In genomic region chr3:31065765-31066164, GRCh38 we compare ENCODE assay signal across 22 cellular contexts.
"Had no signal": no experiment of that assay in that cellular context is flagged by ENCODE, and none has a peak within 500 bp of the region (broad histone marks: within the 10 kb centered on the region; RNA-seq: fewer than 3 reads in every experiment).

No MANE protein-coding gene starts in this region.

- H3K4me3 Mint-ChIP-seq: activated CD4-positive, alpha-beta T cell treated with anti-CD3 and anti-CD28 coated beads, Interleukin-2, amount 10 ng/mL, durations not matched to agents 7 days and 5 days; activated CD8-positive, alpha-beta T cell treated with anti-CD3 and anti-CD28 coated beads for 36 hours; endodermal cell; immature natural killer cell; naive B cell; stimulated activated memory B cell treated with anti-CD40 and anti-IgM and Interleukin-4, amounts not matched to agents 10 μg/mL and 1 μg/mL and 100 μg/mL, for 72 hours had no signal

- H2AFZ ChIP-seq: hepatocyte had no signal

- H3K4me3 ChIP-seq: cardiac muscle cell, hepatocyte, lower lobe of right lung, right lobe of liver, thoracic aorta, upper lobe of left lung had no signal

- DNase-seq: activated CD4-positive, alpha-beta T cell treated with anti-CD3 and anti-CD28 coated beads, Interleukin-2, amount 10 ng/mL, durations not matched to agents 7 days and 5 days; activated CD4-positive, CD25-positive, alpha-beta regulatory T cell treated with anti-CD3 and anti-CD28 coated beads, Interleukin-2, amount 50 U/mL, for 72 hours; activated CD8-positive, alpha-beta T cell treated with anti-CD3 and anti-CD28 coated beads for 36 hours; activated gamma-delta T cell treated with Interleukin-2 at 50 U/mL for 16 hours; cortex of kidney; endodermal cell; foreskin melanocyte; glutamatergic neuron; immature natural killer cell; lower lobe of right lung; naive B cell; nucleus accumbens; right lobe of liver; small intestine; upper lobe of left lung; WERI-Rb-1 had no signal

- H3K36me3 ChIP-seq: cardiac muscle cell, lower lobe of right lung, right lobe of liver, thoracic aorta, upper lobe of left lung, WERI-Rb-1 had no signal

- H3K27me3 Mint-ChIP-seq: activated CD8-positive, alpha-beta T cell treated with anti-CD3 and anti-CD28 coated beads for 36 hours; naive B cell had no signal

- H3K27ac Mint-ChIP-seq: activated CD4-positive, alpha-beta T cell treated with anti-CD3 and anti-CD28 coated beads, Interleukin-2, amount 10 ng/mL, durations not matched to agents 7 days and 5 days; activated CD8-positive, alpha-beta T cell treated with anti-CD3 and anti-CD28 coated beads for 36 hours; activated naive CD4-positive, alpha-beta T cell treated with anti-CD3 and anti-CD28 coated beads, Interleukin-2, amount 50 U/mL, for 72 hours; endodermal cell; immature natural killer cell; naive B cell; stimulated activated memory B cell treated with anti-CD40 and anti-IgM and Interleukin-4, amounts not matched to agents 10 μg/mL and 1 μg/mL and 100 μg/mL, for 72 hours had no signal

- H3K79me2 ChIP-seq: hepatocyte had no signal

- H3K36me3 Mint-ChIP-seq: naive B cell; stimulated activated memory B cell treated with anti-CD40 and anti-IgM and Interleukin-4, amounts not matched to agents 10 μg/mL and 1 μg/mL and 100 μg/mL, for 72 hours had no signal

- H3K9me3 Mint-ChIP-seq: activated CD8-positive, alpha-beta T cell treated with anti-CD3 and anti-CD28 coated beads for 36 hours had no signal

- H3K4me1 ChIP-seq: lower lobe of right lung, right lobe of liver, upper lobe of left lung had no signal

- H3K27me3 ChIP-seq: cardiac muscle cell, hepatocyte, upper lobe of left lung had no signal

- H3K4me1 Mint-ChIP-seq: activated CD4-positive, alpha-beta T cell treated with anti-CD3 and anti-CD28 coated beads, Interleukin-2, amount 10 ng/mL, durations not matched to agents 7 days and 5 days; immature natural killer cell; naive B cell; stimulated activated memory B cell treated with anti-CD40 and anti-IgM and Interleukin-4, amounts not matched to agents 10 μg/mL and 1 μg/mL and 100 μg/mL, for 72 hours had no signal

- H3K4me2 ChIP-seq: hepatocyte had no signal

- H3K27ac ChIP-seq: cardiac muscle cell, lower lobe of right lung, right lobe of liver, thoracic aorta, upper lobe of left lung, WERI-Rb-1 had no signal

- H3K9me3 ChIP-seq: lower lobe of right lung, right lobe of liver, thoracic aorta, upper lobe of left lung had no signal

- ATAC-seq: activated CD8-positive, alpha-beta T cell treated with anti-CD3 and anti-CD28 coated beads for 36 hours; activated naive CD4-positive, alpha-beta T cell treated with anti-CD3 and anti-CD28 coated beads, Interleukin-2, amount 50 U/mL, for 72 hours; left lobe of liver; lower lobe of right lung; right lobe of liver had no signal
